ENCODE assay signal across 9 cellular contexts in genomic region chr5:157745041-157745456, GRCh38. TPM values are rescaled to one million over a fixed set of nuclear protein-coding genes. Genes with fewer than 3 reads are reported as not detected.
DNase-seq lines count a peak whose midpoint lies in the region; ATAC-seq and TF ChIP-seq lines count a peak whose summit lies in the region.
"Had no signal": no experiment of that assay in that cellular context is flagged by ENCODE, and none has a peak within 500 bp of the region (broad histone marks: within the 10 kb centered on the region; RNA-seq: fewer than 3 reads in every experiment).

No MANE protein-coding gene starts in this region.

- H3K9me3 ChIP-seq in ovary = no peaks in the 10 kb centered on the region

- H3K27ac Mint-ChIP-seq in Calu3 (ENCODE audit: unreplicated experiment) = no peak overlapping the region

- 52 to 73% (median 66%) methylated on average over 4 of the region's 4 CpGs for WGBS in ovary, 3 donors

- H3K27me3 Mint-ChIP-seq in Calu3 (ENCODE audit: unreplicated experiment) = no peaks in the 10 kb centered on the region

- H3K4me1 ChIP-seq in ovary (ENCODE audit: insufficient read depth) = peaks cover 6% of the 10 kb centered on the region

- H3K27me3 ChIP-seq in ovary = no peaks in the 10 kb centered on the region

- intact Hi-C loops in Calu3 (cut with micrococcal nuclease; ENCODE audit: unreplicated experiment) (loop anchor here (10.0 kb wide), 1 partner anchor 490 kb away; no protein-coding TSS in a partner anchor), ovary (cut with DNase I) (loop anchor here in 1 of 4 donors (10.0 kb wide), 1 partner anchor 420 kb away; no protein-coding TSS in a partner anchor)

- TF ChIP-seq CTCF in Calu3 (IDR thresholded peaks at IDR 0.05; ENCODE audit: unreplicated experiment) (no peak), NB4 (IDR thresholded peaks at IDR 0.05; ENCODE audit: low read depth, low read length) (no peak), ovary (IDR thresholded peaks at IDR 0.05) (no peak)

- ATAC-seq in GM18909 (IDR thresholded peaks at IDR 0.05; ENCODE audit: poor library complexity, unreplicated experiment) = no peak

- H3K4me3 Mint-ChIP-seq in Calu3 (ENCODE audit: low read depth, unreplicated experiment) = peak overlapping the region; percentile 82

- DNase-seq in Calu3 (no peak), NB4 (ENCODE audit: low read depth) (no peak), dermis blood vessel endothelial cell (peak; percentile 56), ovary (no peak), globus pallidus (ENCODE audit: low spot score) (no peak), NCI-H748 treated with DMSO at 0.1 percent for 48 hours (lab: John Stamatoyannopoulos, UW) (no peak), kidney glomerular epithelial cell (lab: John Stamatoyannopoulos, UW) (no peak)
- DNase-seq: activated gamma-delta T cell had no signal

- no TSS peak for BruUV-seq in Calu3 (replicated peaks; lab: Mats Ljungman, UMichigan)

- peaks cover 22% of the 10 kb centered on the region for H3K4me1 Mint-ChIP-seq in Calu3 (ENCODE audit: low read depth, unreplicated experiment)

- H3K36me3 ChIP-seq in ovary = no peaks in the 10 kb centered on the region

- no peak for TF ChIP-seq EP300 in ovary (IDR thresholded peaks at IDR 0.05)

- no peak overlapping the region for H3K27ac ChIP-seq in ovary

- H3K4me3 ChIP-seq in NB4 (ENCODE audit: low read depth, low read length) (peak overlapping the region; percentile 90), ovary (peak overlapping the region; percentile 52)

- TF ChIP-seq POLR2A in NB4 (IDR thresholded peaks at IDR 0.05; ENCODE audit: extremely low read depth, insufficient read length) (no peak), ovary (IDR thresholded peaks at IDR 0.05) (no peak)

- H3K9me3 Mint-ChIP-seq in Calu3 (ENCODE audit: low read depth, unreplicated experiment) = no peaks in the 10 kb centered on the region

- H3K36me3 Mint-ChIP-seq in Calu3 (ENCODE audit: insufficient read depth, unreplicated experiment) = peaks cover 37% of the 10 kb centered on the region

- CTCF ChIA-PET in Calu3 (lab: Charles Lee) = no interaction called here

RNA-seq across cellular contexts. Expression of gene LSM11, which starts 1.5 kb away (rescaled TPM):
- total RNA-seq in Calu3 (2022) (4.5 and 4.6 TPM in 2 replicates), dermis blood vessel endothelial cell (8.9 and 11.2 TPM in 2 replicates), ovary (1 to 10 TPM; 2.4 to 6.0 (median 5.1) TPM)
- 1 to 10 TPM; 2.9 to 5.5 TPM for polyA plus RNA-seq in ovary

RNA-seq across cellular contexts. Expression of gene THG1L, which starts 13.8 kb away (rescaled TPM):
- 11.0 and 16.2 TPM in 2 replicates for total RNA-seq in Calu3 (2022)
- total RNA-seq in dermis blood vessel endothelial cell = 4.4 and 7.1 TPM in 2 replicates
- total RNA-seq in ovary = 10 to 100 TPM in 6 of 7 donors, 1 to 10 TPM in 1; 8.9 to 16.5 (median 14.3) TPM
- polyA plus RNA-seq in ovary = 10 to 100 TPM; 11.4 to 23.6 TPM
